16 cellular contexts compared by ENCODE assay signal in genomic region chr12:80218925-80219714, GRCh38.
DNase-seq lines count a peak whose midpoint lies in the region; ATAC-seq, FAIRE-seq and TF ChIP-seq lines count a peak whose summit lies in the region.
"Had no signal": no experiment of that assay in that cellular context is flagged by ENCODE, and none has a peak within 500 bp of the region (broad histone marks: within the 10 kb centered on the region; RNA-seq: fewer than 3 reads in every experiment).

No MANE protein-coding gene starts in this region.

- H3K27ac Mint-ChIP-seq in type B pancreatic cell = peak overlapping the region; percentile 9
- H3K27ac Mint-ChIP-seq in activated T-helper 1 cell treated with anti-CD3 and anti-CD28 coated beads, Interleukin-12 subunit alpha, Interleukin-12 subunit beta, Interleukin-2, Interleukin-4 antibody, amounts not matched to agents 30 ng/mL and 10 ng/mL and 1 ng/mL, durations not matched to agents 14 hours and 24 hours and 36 hours = no peak overlapping the region
- H3K27ac Mint-ChIP-seq: activated T-helper 17 cell treated with anti-CD3 and anti-CD28 coated beads, Interleukin-2, amount 50 U/mL, for 72 hours; B cell had no signal

- H3K36me3 ChIP-seq in HepG2 (replicated peaks in 1 of 2; ENCODE audit: control insufficient read depth in 1 of 2, insufficient read depth in 2 of 2, low read length in 2 of 2) (no peaks in the 10 kb centered on the region), upper lobe of left lung (no peaks in the 10 kb centered on the region)
- H3K36me3 ChIP-seq: SJCRH30 had no signal

- H3K9me3 Mint-ChIP-seq in type B pancreatic cell = peaks cover 5% of the 10 kb centered on the region
- no peaks in the 10 kb centered on the region for H3K9me3 Mint-ChIP-seq in activated T-helper 1 cell treated with anti-CD3 and anti-CD28 coated beads, Interleukin-12 subunit alpha, Interleukin-12 subunit beta, Interleukin-2, Interleukin-4 antibody, amounts not matched to agents 30 ng/mL and 10 ng/mL and 1 ng/mL, durations not matched to agents 14 hours and 24 hours and 36 hours
- H3K9me3 Mint-ChIP-seq: activated T-helper 17 cell treated with anti-CD3 and anti-CD28 coated beads, Interleukin-2, amount 50 U/mL, for 72 hours had no signal

- peak; percentile 58 for ATAC-seq in Right ventricle myocardium superior (ENCODE audit: poor library complexity)
- peak; percentile 89 for ATAC-seq in HepG2
- ATAC-seq in upper lobe of left lung (ENCODE audit: low FRiP score in 2 of 2) = no peak
- ATAC-seq: activated CD4-positive, CD25-positive, alpha-beta regulatory T cell treated with anti-CD3 and anti-CD28 coated beads, Interleukin-2, amount 50 U/mL, for 24 hours; activated T-helper 17 cell treated with anti-CD3 and anti-CD28 coated beads, Interleukin-2, amount 50 U/mL, for 72 hours had no signal

- CTCF ChIA-PET in HepG2 (lab: Yijun Ruan, JAX; ENCODE audit: low intra/inter-chr PET ratio, low total read pairs) = interaction anchor here (0.7 kb wide), 1 partner anchor 479 kb away, joined by 3 read pairs; no protein-coding TSS in a partner anchor

- H3K4me2 ChIP-seq in HepG2 (ENCODE audit: low read depth, low read length) = peak overlapping the region; percentile 53

- TF ChIP-seq POLR2A in HepG2 (IDR thresholded peaks at IDR 0.05; ENCODE audit: insufficient read depth in 1 of 2, low read depth in 2 of 2, low read length in 2 of 2) (no peak), upper lobe of left lung (IDR thresholded peaks at IDR 0.05) (no peak)

- in situ Hi-C loops in HepG2 (cut with HindIII; ENCODE audit: extremely low pct_ligation_motif_present, low pct_unique_long_range_greater_than_20kb) = no loop called here

- peaks cover 30% of the 10 kb centered on the region for H3K4me1 Mint-ChIP-seq in type B pancreatic cell (ENCODE audit: unreplicated experiment)
- no peaks in the 10 kb centered on the region for H3K4me1 Mint-ChIP-seq in activated T-helper 1 cell treated with anti-CD3 and anti-CD28 coated beads, Interleukin-12 subunit alpha, Interleukin-12 subunit beta, Interleukin-2, Interleukin-4 antibody, amounts not matched to agents 30 ng/mL and 10 ng/mL and 1 ng/mL, durations not matched to agents 14 hours and 24 hours and 36 hours (ENCODE audit: low read depth)
- H3K4me1 Mint-ChIP-seq: activated T-helper 17 cell treated with anti-CD3 and anti-CD28 coated beads, Interleukin-2, amount 50 U/mL, for 72 hours; B cell had no signal

- H2AFZ ChIP-seq in HepG2 (ENCODE audit: low read length) = peak overlapping the region; percentile 19

- DNase-seq in GM18507 (ENCODE audit: extremely low spot score, insufficient read length, low read depth) (no peak), Right ventricle myocardium superior (no peak), HepG2 (ENCODE audit: low spot score) (peak; percentile 52), type B pancreatic cell (ENCODE audit: extremely low spot score, unreplicated experiment) (no peak), upper lobe of left lung (no peak)
- no peak for DNase-seq in activated T-helper 1 cell treated with anti-CD3 and anti-CD28 coated beads, Interleukin-12 subunit alpha, Interleukin-12 subunit beta, Interleukin-2, Interleukin-4 antibody, amounts not matched to agents 30 ng/mL and 10 ng/mL and 1 ng/mL, durations not matched to agents 14 hours and 24 hours and 36 hours (ENCODE audit: low spot score)
- DNase-seq in activated naive CD4-positive, alpha-beta T cell treated with Interleukin-2 at 50 U/mL for 16 hours = no peak
- DNase-seq: DMS153; Kasumi-1; NCI-H1105; SJCRH30; stimulated activated CD4-positive, alpha-beta T cell treated with anti-CD3 and anti-CD28 coated beads, Interleukin-4, amount 100 ng/mL, for 1 hour had no signal

- H3K9ac ChIP-seq in HepG2 (ENCODE audit: insufficient read depth, low read depth, low read length) = no peak overlapping the region

- H3K27ac ChIP-seq in HepG2 (ENCODE audit: extremely low read length, insufficient read depth, low read length) (no peak overlapping the region), upper lobe of left lung (no peak overlapping the region)
- H3K27ac ChIP-seq: SJCRH30 had no signal

- no peaks in the 10 kb centered on the region for H4K20me1 ChIP-seq in HepG2 (ENCODE audit: insufficient read depth, low read length)

- TF ChIP-seq EP300 in HepG2 (IDR thresholded peaks at IDR 0.05; ENCODE audit: low read depth in 2 of 2, low read length in 2 of 2) (no peak), HepG2 (CRISPR knock-in tag; IDR thresholded peaks at IDR 0.05; ENCODE audit: borderline replicate concordance) (no peak), upper lobe of left lung (IDR thresholded peaks at IDR 0.05) (no peak)

- H3K27me3 ChIP-seq in HepG2 (ENCODE audit: control insufficient read depth in 1 of 2, insufficient read depth in 2 of 2, low read length in 2 of 2) (no peaks in the 10 kb centered on the region), upper lobe of left lung (no peaks in the 10 kb centered on the region)
- H3K27me3 ChIP-seq: SJCRH30 had no signal

- no peaks in the 10 kb centered on the region for H3K27me3 Mint-ChIP-seq in type B pancreatic cell
- peaks cover 3% of the 10 kb centered on the region for H3K27me3 Mint-ChIP-seq in activated T-helper 1 cell treated with anti-CD3 and anti-CD28 coated beads, Interleukin-12 subunit alpha, Interleukin-12 subunit beta, Interleukin-2, Interleukin-4 antibody, amounts not matched to agents 30 ng/mL and 10 ng/mL and 1 ng/mL, durations not matched to agents 14 hours and 24 hours and 36 hours (ENCODE audit: insufficient read depth)
- H3K27me3 Mint-ChIP-seq: B cell had no signal

- no peaks in the 10 kb centered on the region for H3K9me3 ChIP-seq in HepG2 (ENCODE audit: low read length)
- no peaks in the 10 kb centered on the region for H3K9me3 ChIP-seq in upper lobe of left lung
- H3K9me3 ChIP-seq: SJCRH30 had no signal

- FAIRE-seq in GM18507 (lab: Jason Lieb, UNC) (peak; percentile 33), HepG2 (lab: Jason Lieb, UNC) (no peak)
- FAIRE-seq: urothelium cell line had no signal

- no peaks in the 10 kb centered on the region for H3K36me3 Mint-ChIP-seq in type B pancreatic cell
- H3K36me3 Mint-ChIP-seq in activated T-helper 1 cell treated with anti-CD3 and anti-CD28 coated beads, Interleukin-12 subunit alpha, Interleukin-12 subunit beta, Interleukin-2, Interleukin-4 antibody, amounts not matched to agents 30 ng/mL and 10 ng/mL and 1 ng/mL, durations not matched to agents 14 hours and 24 hours and 36 hours (ENCODE audit: low read depth) = no peaks in the 10 kb centered on the region

- H3K4me1 ChIP-seq in HepG2 (ENCODE audit: insufficient read depth, low read length) (peaks cover 27% of the 10 kb centered on the region), upper lobe of left lung (peaks cover 0 to 6% (median 0%) of the 10 kb centered on the region in 4 donors)
- H3K4me1 ChIP-seq: SJCRH30 had no signal

- no peak overlapping the region for H3K4me3 ChIP-seq in HepG2 (replicated peaks in 1 of 3; ENCODE audit: insufficient read depth in 1 of 3, low read depth in 2 of 3, low read length in 3 of 3)
- H3K4me3 ChIP-seq in upper lobe of left lung = no peak overlapping the region
- H3K4me3 ChIP-seq: SJCRH30 had no signal

- WGBS in HepG2 (ENCODE audit: low lambda C conversion rate) = 28% methylated on average over 8 of the region's 8 CpGs
- WGBS in upper lobe of left lung, 2 donors = 68 to 74% methylated on average over 8 of the region's 8 CpGs

- intact Hi-C loops in Right ventricle myocardium superior (cut with DNase I) (no loop called here), HepG2 (cut with micrococcal nuclease; ENCODE audit: unreplicated experiment) (no loop called here)
- intact Hi-C loops in activated T-helper 1 cell treated with anti-CD3 and anti-CD28 coated beads, Interleukin-12 subunit alpha, Interleukin-12 subunit beta, Interleukin-2, Interleukin-4 antibody, amounts not matched to agents 30 ng/mL and 10 ng/mL and 1 ng/mL, durations not matched to agents 14 hours and 24 hours and 36 hours (cut with micrococcal nuclease) = no loop called here

- TF ChIP-seq CTCF in HepG2 (CRISPR knock-in tag; IDR thresholded peaks at IDR 0.05) (no peak), type B pancreatic cell (conservative IDR thresholded peaks at IDR 0.05) (no peak), upper lobe of left lung (IDR thresholded peaks at IDR 0.05) (no peak)

- no peak overlapping the region for H3K4me3 Mint-ChIP-seq in type B pancreatic cell
- H3K4me3 Mint-ChIP-seq in activated T-helper 1 cell treated with anti-CD3 and anti-CD28 coated beads, Interleukin-12 subunit alpha, Interleukin-12 subunit beta, Interleukin-2, Interleukin-4 antibody, amounts not matched to agents 30 ng/mL and 10 ng/mL and 1 ng/mL, durations not matched to agents 14 hours and 24 hours and 36 hours = no peak overlapping the region
- H3K4me3 Mint-ChIP-seq: activated T-helper 17 cell treated with anti-CD3 and anti-CD28 coated beads, Interleukin-2, amount 50 U/mL, for 72 hours; B cell had no signal

- H3K79me2 ChIP-seq in HepG2 (ENCODE audit: insufficient read depth, low read length) = no peaks in the 10 kb centered on the region

- POLR2A ChIA-PET in HepG2 (lab: Yijun Ruan, JAX) = no interaction called here

- TF ChIP-seq RAD21 in HepG2 (CRISPR knock-in tag; IDR thresholded peaks at IDR 0.05) = no peak

- no TSS peak for BruUV-seq in HepG2 (replicated peaks; lab: Mats Ljungman, UMichigan)

TF ChIP-seq in HepG2, 621 proteins besides CTCF, POLR2A, EP300 and RAD21 (continues in another document):
- 0 out of 2 replicates have a peak, but pooled peaks have one; percentile 15 for TF ChIP-seq PRDM10 (CRISPR knock-in tag; IDR thresholded peaks at IDR 0.05; ENCODE audit: low read depth)

Comparison
In these comparisons a context has a peak if more than half of its experiments do, and no peak if none do; other contexts are left out.
1. ATAC-seq: peak in Right ventricle myocardium superior (single experiment) and HepG2 (single experiment); none in upper lobe of left lung (0 of 2).